ENCODE assay signal across 10 cellular contexts in genomic region chr2:43032248-43032893, GRCh38.
DNase-seq lines count a peak whose midpoint lies in the region; ATAC-seq and TF ChIP-seq lines count a peak whose summit lies in the region.
"Had no signal": no experiment of that assay in that cellular context is flagged by ENCODE, and none has a peak within 500 bp of the region (broad histone marks: within the 10 kb centered on the region; RNA-seq: fewer than 3 reads in every experiment).

No MANE protein-coding gene starts in this region.

- intact Hi-C loops in esophagus squamous epithelium (cut with DNase I) (no loop called here), mucosa of descending colon (cut with DNase I, micrococcal nuclease) (no loop called here), thyroid gland (cut with DNase I) (no loop called here), Calu3 (cut with micrococcal nuclease; ENCODE audit: unreplicated experiment) (no loop called here)
- intact Hi-C loops in activated CD4-positive, alpha-beta T cell treated with anti-CD3 and anti-CD28 coated beads for 36 hours (cut with DNase I, micrococcal nuclease): no loop called here

- DNase-seq in SJCRH30: no peak
- DNase-seq in esophagus squamous epithelium (lab: John Stamatoyannopoulos, UW): no peak
- DNase-seq in mucosa of descending colon: peak; percentile 87 to 88 (median 88)
- peak; percentile 35 to 42 for DNase-seq in thyroid gland
- no peak for DNase-seq in activated CD4-positive, alpha-beta T cell treated with anti-CD3 and anti-CD28 coated beads for 36 hours
- DNase-seq in T-helper 1 cell: no peak
- no peak for DNase-seq in Calu3
- DNase-seq in stimulated activated CD4-positive, alpha-beta T cell treated with anti-CD3 and anti-CD28 coated beads, Interleukin-1b, Interleukin-23, amount 100 ng/mL, for 48 hours: no peak
- DNase-seq: EL, NCI-H2107 had no signal

- CTCF ChIA-PET in activated CD4-positive, alpha-beta T cell treated with anti-CD3 and anti-CD28 coated beads for 36 hours (lab: Charles Lee): interaction anchor here (0.7 to 0.9 kb wide), 4 partner anchors 85 to 197 kb away, joined by 3 to 4 read pairs (median 4); no protein-coding TSS in a partner anchor
- CTCF ChIA-PET in Calu3 (lab: Charles Lee): interaction anchor here (0.7 kb wide), 1 partner anchor 175 kb away, joined by 3 read pairs; no protein-coding TSS in a partner anchor

- no peaks in the 10 kb centered on the region for H3K36me3 Mint-ChIP-seq in activated CD4-positive, alpha-beta T cell treated with anti-CD3 and anti-CD28 coated beads for 36 hours (ENCODE audit: low read depth)
- H3K36me3 Mint-ChIP-seq in Calu3 (ENCODE audit: insufficient read depth, unreplicated experiment): no peaks in the 10 kb centered on the region

- H3K27me3 ChIP-seq in SJCRH30 (no peaks in the 10 kb centered on the region), esophagus squamous epithelium (no peaks in the 10 kb centered on the region), thyroid gland (no peaks in the 10 kb centered on the region)

- WGBS in esophagus squamous epithelium, 2 donors: 27 to 34% methylated on average over 4 to 13 of the region's 14 CpGs
- WGBS in thyroid gland, 2 donors: 60 to 61% methylated on average over 14 of the region's 14 CpGs

- no peak overlapping the region for H3K4me3 ChIP-seq in SJCRH30
- H3K4me3 ChIP-seq in esophagus squamous epithelium: no peak overlapping the region
- H3K4me3 ChIP-seq in mucosa of descending colon: no peak overlapping the region
- H3K4me3 ChIP-seq in thyroid gland (replicated peaks in 1 of 3): no peak overlapping the region

- no peaks in the 10 kb centered on the region for H3K27me3 Mint-ChIP-seq in activated CD4-positive, alpha-beta T cell treated with anti-CD3 and anti-CD28 coated beads for 36 hours
- H3K27me3 Mint-ChIP-seq in Calu3 (ENCODE audit: unreplicated experiment): no peaks in the 10 kb centered on the region

- H3K9me3 ChIP-seq in SJCRH30 (replicated peaks) (no peaks in the 10 kb centered on the region), esophagus squamous epithelium (no peaks in the 10 kb centered on the region), mucosa of descending colon (no peaks in the 10 kb centered on the region), thyroid gland (no peaks in the 10 kb centered on the region)

- ATAC-seq in mucosa of descending colon: peak; percentile 96
- ATAC-seq in activated CD4-positive, alpha-beta T cell treated with anti-CD3 and anti-CD28 coated beads for 36 hours: no peak

- peak overlapping the region; percentile 29; the same call in 1 of the 2 replicates for H3K27ac ChIP-seq in SJCRH30
- peak overlapping the region; percentile 47 to 81 (median 74) for H3K27ac ChIP-seq in esophagus squamous epithelium
- H3K27ac ChIP-seq in thyroid gland: peak overlapping the region; percentile 52 to 68 (median 54)

- no peaks in the 10 kb centered on the region for H3K9me3 Mint-ChIP-seq in activated CD4-positive, alpha-beta T cell treated with anti-CD3 and anti-CD28 coated beads for 36 hours (ENCODE audit: low read depth)
- H3K9me3 Mint-ChIP-seq in Calu3 (ENCODE audit: low read depth, unreplicated experiment): no peaks in the 10 kb centered on the region

- H3K4me1 ChIP-seq in SJCRH30 (peaks cover 15% of the 10 kb centered on the region), esophagus squamous epithelium (peaks cover 8 to 25% (median 9%) of the 10 kb centered on the region in 3 donors), mucosa of descending colon (ENCODE audit: low read depth) (peaks cover 17% of the 10 kb centered on the region), thyroid gland (peaks cover 12 to 13% of the 10 kb centered on the region in 2 donors)

- TF ChIP-seq POLR2A in esophagus squamous epithelium (IDR thresholded peaks at IDR 0.05) (no peak), thyroid gland (IDR thresholded peaks at IDR 0.05) (no peak)

- H3K4me3 Mint-ChIP-seq in activated CD4-positive, alpha-beta T cell treated with anti-CD3 and anti-CD28 coated beads for 36 hours: no peak overlapping the region
- H3K4me3 Mint-ChIP-seq in Calu3 (ENCODE audit: low read depth, unreplicated experiment): no peak overlapping the region

- no peaks in the 10 kb centered on the region for H3K36me3 ChIP-seq in SJCRH30
- no peaks in the 10 kb centered on the region for H3K36me3 ChIP-seq in esophagus squamous epithelium
- H3K36me3 ChIP-seq in mucosa of descending colon (ENCODE audit: low read depth): no peaks in the 10 kb centered on the region
- no peaks in the 10 kb centered on the region for H3K36me3 ChIP-seq in thyroid gland

- BruUV-seq in Calu3 (replicated peaks; lab: Mats Ljungman, UMichigan): no TSS peak

- no peak for TF ChIP-seq CTCF in esophagus squamous epithelium (IDR thresholded peaks at IDR 0.05)
- TF ChIP-seq CTCF in mucosa of descending colon (IDR thresholded peaks at IDR 0.05): no peak
- TF ChIP-seq CTCF in thyroid gland (IDR thresholded peaks at IDR 0.05): no peak
- no peak for TF ChIP-seq CTCF in Calu3 (IDR thresholded peaks at IDR 0.05; ENCODE audit: unreplicated experiment)

- POLR2A ChIA-PET in activated CD4-positive, alpha-beta T cell treated with anti-CD3 and anti-CD28 coated beads for 36 hours (lab: Charles Lee): no interaction called here

- peaks cover 18% of the 10 kb centered on the region for H3K4me1 Mint-ChIP-seq in activated CD4-positive, alpha-beta T cell treated with anti-CD3 and anti-CD28 coated beads for 36 hours
- H3K4me1 Mint-ChIP-seq in Calu3 (ENCODE audit: low read depth, unreplicated experiment): peaks cover 9% of the 10 kb centered on the region

- no peak overlapping the region for H3K27ac Mint-ChIP-seq in activated CD4-positive, alpha-beta T cell treated with anti-CD3 and anti-CD28 coated beads for 36 hours
- no peak overlapping the region for H3K27ac Mint-ChIP-seq in Calu3 (ENCODE audit: unreplicated experiment)

Comparison
In these comparisons a context has a peak if more than half of its experiments do, and no peak if none do; other contexts are left out.
1. DNase-seq: peak in mucosa of descending colon (3 of 3) and thyroid gland (2 of 2); none in SJCRH30 (0 of 2), esophagus squamous epithelium (single experiment), activated CD4-positive, alpha-beta T cell treated with anti-CD3 and anti-CD28 coated beads for 36 hours (single experiment), T-helper 1 cell (0 of 5), Calu3 (single experiment) and stimulated activated CD4-positive, alpha-beta T cell treated with anti-CD3 and anti-CD28 coated beads, Interleukin-1b, Interleukin-23, amount 100 ng/mL, for 48 hours (single experiment).
2. Peak in every context shown above with its lines, with median percentiles within 50 percentile points of each other: H3K27ac ChIP-seq.